In the genomic region with DNA sequence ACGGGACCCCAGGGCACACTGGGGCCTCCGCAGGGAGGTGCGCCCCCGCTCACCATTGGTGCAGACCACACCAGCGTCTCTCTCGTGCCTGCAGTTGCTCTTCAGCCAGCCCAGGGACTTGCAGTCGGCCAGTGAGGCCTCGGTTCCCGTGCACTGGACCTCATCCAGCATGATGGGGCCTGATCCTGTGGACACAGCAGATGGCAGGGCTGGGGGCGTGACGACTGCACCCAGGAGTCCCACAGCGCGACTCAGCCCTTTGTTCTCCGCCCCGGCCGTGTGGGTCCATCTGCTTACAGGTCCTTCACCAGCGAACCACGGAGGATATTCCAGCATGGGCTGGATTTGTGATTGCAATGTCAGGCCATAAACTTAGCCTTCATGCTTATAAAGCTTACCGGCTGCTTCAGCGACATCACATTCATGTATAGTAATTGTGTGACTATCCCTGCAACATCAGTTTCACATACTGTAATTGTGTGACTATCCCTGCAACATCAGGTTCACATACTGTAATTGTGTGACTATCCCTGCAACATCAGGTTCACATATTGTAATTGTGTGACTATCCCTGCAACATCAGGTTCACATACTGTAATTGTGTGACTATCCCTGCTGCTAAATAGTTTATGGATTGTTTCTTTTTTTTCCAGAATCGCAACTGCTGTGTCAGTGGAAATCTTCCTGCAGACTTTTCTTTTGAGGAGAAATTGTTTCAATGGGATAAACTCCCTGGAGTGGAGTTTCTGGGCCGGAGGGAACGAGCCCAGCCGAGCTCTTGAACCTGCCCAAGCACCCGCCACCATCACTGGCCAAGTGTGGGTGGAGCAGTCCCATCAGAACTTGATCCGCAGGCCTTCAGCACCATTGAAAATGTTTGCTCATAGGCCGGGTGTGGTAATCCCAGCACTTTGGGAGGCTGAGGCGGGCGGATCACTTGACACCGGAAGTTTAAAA, we compare ENCODE assay signal across 8 cellular contexts. TPM values are rescaled to one million over a fixed set of nuclear protein-coding genes. Genes with fewer than 3 reads are reported as not detected.
A peak's percentile ranks its signal among the peaks of the same experiment; 100 is the strongest.
DNase-seq lines count a peak whose midpoint lies in the region; ATAC-seq and TF ChIP-seq lines count a peak whose summit lies in the region.

No MANE protein-coding gene starts in this region.

- H3K4me1 Mint-ChIP-seq in brain: peaks cover 77% of the 10 kb centered on the region

- peaks cover 0 to 2% (median 0%) of the 10 kb centered on the region in 5 experiments for H3K9me3 Mint-ChIP-seq in brain

- H3K4me1 ChIP-seq in thyroid gland: peaks cover 54 to 68% of the 10 kb centered on the region in 2 donors

- peak overlapping the region; percentile 39 to 77 (median 68) for H3K4me3 Mint-ChIP-seq in brain

- no peak for TF ChIP-seq POLR2A in thyroid gland (IDR thresholded peaks at IDR 0.05)

- no peak overlapping the region for H3K4me3 ChIP-seq in thyroid gland (replicated peaks in 1 of 3)

- peak overlapping the region; percentile 64 for H3K27ac ChIP-seq in layer of hippocampus (ENCODE audit: low read depth, low read length)
- H3K27ac ChIP-seq in thyroid gland: peak overlapping the region; percentile 75 to 80 (median 80)

- H3K36me3 Mint-ChIP-seq in brain: peaks cover 8% of the 10 kb centered on the region

- H3K27me3 Mint-ChIP-seq in brain: peaks cover 5% of the 10 kb centered on the region

- H3K36me3 ChIP-seq in thyroid gland: no peaks in the 10 kb centered on the region

- no peak for ATAC-seq in HG02588 (IDR thresholded peaks at IDR 0.05; ENCODE audit: unreplicated experiment)

- DNase-seq in AG20443 (ENCODE audit: low spot score) (peak; percentile 86), LHCN-M2 (ENCODE audit: low read depth) (peak; percentile 39), thyroid gland (peak; percentile 81 to 82), ecto neural progenitor cell (ENCODE audit: low spot score) (no peak), cerebellar nuclear complex (lab: John Stamatoyannopoulos, UW) (no peak)

- intact Hi-C loops in thyroid gland (cut with DNase I): loop anchor here (5.0 kb wide), 1 partner anchor 53 kb away; no protein-coding TSS in a partner anchor

- H3K27me3 ChIP-seq in layer of hippocampus (ENCODE audit: control insufficient read depth, insufficient read depth, low read length): no peaks in the 10 kb centered on the region
- H3K27me3 ChIP-seq in thyroid gland: no peaks in the 10 kb centered on the region

- TF ChIP-seq CTCF in brain (conservative IDR thresholded peaks at IDR 0.05) (no peak), thyroid gland (IDR thresholded peaks at IDR 0.05) (no peak)

- WGBS in thyroid gland, 2 donors: 42 to 51% methylated on average over 23 to 29 of the region's 30 CpGs

- H3K27ac Mint-ChIP-seq in brain: peak overlapping the region; percentile 80 to 97 (median 95)

- H3K9me3 ChIP-seq in thyroid gland: no peaks in the 10 kb centered on the region

RNA-seq across cellular contexts. Expression of a gene that starts 4.8 kb away (rescaled TPM):
- total RNA-seq in LHCN-M2 (2014; rRNA removed) (331 and 403 TPM in 2 replicates), thyroid gland (100 to 1,000 TPM; 193 to 443 (median 390) TPM)
- 205 TPM for polyA plus RNA-seq in LHCN-M2 (2012)
- 265 TPM for polyA plus RNA-seq in brain (ENCODE audit: insufficient read depth, low read depth, low replicate concordance)

RNA-seq across cellular contexts. Expression of a gene that starts 34.7 kb away (rescaled TPM):
- total RNA-seq in LHCN-M2 (2014; rRNA removed) (75.5 and 77.2 TPM in 2 replicates), thyroid gland (10 to 100 TPM; 21.2 to 37.1 (median 27.3) TPM)
- polyA plus RNA-seq in LHCN-M2 (2012): 44.8 TPM
- 64.2 TPM for polyA plus RNA-seq in brain (ENCODE audit: insufficient read depth, low read depth, low replicate concordance)

RNA-seq across cellular contexts. Expression of a gene that starts 49.1 kb away (rescaled TPM):
- total RNA-seq in LHCN-M2 (2014; rRNA removed): 5.7 and 6.7 TPM in 2 replicates
- polyA plus RNA-seq in LHCN-M2 (2012): 3.9 TPM
- 16.9 TPM for polyA plus RNA-seq in brain (ENCODE audit: insufficient read depth, low read depth, low replicate concordance)
- 100 to 1,000 TPM in 1 of 4 donors, 10 to 100 TPM in 3; 58.8 to 135 (median 73.7) TPM for total RNA-seq in thyroid gland

RNA-seq across cellular contexts. Expression of a gene that starts 49.7 kb away (rescaled TPM):
- total RNA-seq in LHCN-M2 (2014; rRNA removed) (94.7 and 127 TPM in 2 replicates), thyroid gland (100 to 1,000 TPM in 1 of 4 donors, 10 to 100 TPM in 3; 52.9 to 133 (median 82.2) TPM)
- polyA plus RNA-seq in LHCN-M2 (2012): 273 TPM
- 314 TPM for polyA plus RNA-seq in brain (ENCODE audit: insufficient read depth, low read depth, low replicate concordance)

Comparison
In these comparisons a context has a peak if more than half of its experiments do, and no peak if none do; other contexts are left out.
1. DNase-seq: peak in AG20443 (single experiment), LHCN-M2 (single experiment) and thyroid gland (2 of 2); none in ecto neural progenitor cell (single experiment) and cerebellar nuclear complex (0 of 2).